Comparison of ENCODE assay signal across 20 cellular contexts in the genomic region with DNA sequence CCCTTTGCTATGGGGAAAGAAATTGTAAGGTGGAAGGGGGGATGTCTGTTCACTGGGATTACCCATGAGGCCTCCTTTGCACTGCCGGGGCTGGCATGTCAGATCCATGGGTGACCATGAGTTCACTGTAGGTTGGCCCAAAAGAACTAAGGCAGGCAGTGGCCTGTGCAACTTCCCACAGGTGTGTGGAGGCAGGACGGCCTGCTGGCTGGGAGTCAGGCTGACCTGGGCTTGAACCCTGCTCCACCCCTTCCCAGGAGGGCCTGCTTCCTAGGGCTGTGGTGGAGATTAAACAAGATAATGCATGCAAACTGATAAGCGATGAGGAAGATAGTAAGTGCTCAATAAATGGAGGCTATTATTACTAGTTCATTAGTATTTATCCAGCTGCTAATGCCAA.
"Had no signal": no experiment of that assay in that cellular context is flagged by ENCODE, and none has a peak within 500 bp of the region (broad histone marks: within the 10 kb centered on the region; RNA-seq: fewer than 3 reads in every experiment).

No MANE protein-coding gene starts in this region.

- H3K27ac ChIP-seq: KMS-11 had no signal

- ATAC-seq: K562, SK-N-SH treated with all-trans-retinoic acid at 6 μM for 48 hours had no signal

- DNase-seq: Kasumi-1, MM.1S, NCI-H1092 treated with DMSO at 0.1 percent for 48 hours, NCI-H1436, NCI-H187, NCI-H2029, NCI-H2081 treated with DMSO at 0.1 percent for 48 hours, NCI-H2171, NCI-H226, NCI-H446, NCI-H510A, NCI-H524 treated with DMSO at 0.1 percent for 48 hours, NCI-H69, NCI-H774, RPMI8226, SHP77 had no signal

- H3K27ac Mint-ChIP-seq: IgD-negative memory B cell had no signal

- H3K4me3 Mint-ChIP-seq: IgD-negative memory B cell had no signal

- H3K4me2 ChIP-seq: KMS-11 had no signal

- H3K4me3 ChIP-seq: K562 had no signal

- H3K9ac ChIP-seq: KMS-11 had no signal
